9 cellular contexts compared by ENCODE assay signal in the genomic region with DNA sequence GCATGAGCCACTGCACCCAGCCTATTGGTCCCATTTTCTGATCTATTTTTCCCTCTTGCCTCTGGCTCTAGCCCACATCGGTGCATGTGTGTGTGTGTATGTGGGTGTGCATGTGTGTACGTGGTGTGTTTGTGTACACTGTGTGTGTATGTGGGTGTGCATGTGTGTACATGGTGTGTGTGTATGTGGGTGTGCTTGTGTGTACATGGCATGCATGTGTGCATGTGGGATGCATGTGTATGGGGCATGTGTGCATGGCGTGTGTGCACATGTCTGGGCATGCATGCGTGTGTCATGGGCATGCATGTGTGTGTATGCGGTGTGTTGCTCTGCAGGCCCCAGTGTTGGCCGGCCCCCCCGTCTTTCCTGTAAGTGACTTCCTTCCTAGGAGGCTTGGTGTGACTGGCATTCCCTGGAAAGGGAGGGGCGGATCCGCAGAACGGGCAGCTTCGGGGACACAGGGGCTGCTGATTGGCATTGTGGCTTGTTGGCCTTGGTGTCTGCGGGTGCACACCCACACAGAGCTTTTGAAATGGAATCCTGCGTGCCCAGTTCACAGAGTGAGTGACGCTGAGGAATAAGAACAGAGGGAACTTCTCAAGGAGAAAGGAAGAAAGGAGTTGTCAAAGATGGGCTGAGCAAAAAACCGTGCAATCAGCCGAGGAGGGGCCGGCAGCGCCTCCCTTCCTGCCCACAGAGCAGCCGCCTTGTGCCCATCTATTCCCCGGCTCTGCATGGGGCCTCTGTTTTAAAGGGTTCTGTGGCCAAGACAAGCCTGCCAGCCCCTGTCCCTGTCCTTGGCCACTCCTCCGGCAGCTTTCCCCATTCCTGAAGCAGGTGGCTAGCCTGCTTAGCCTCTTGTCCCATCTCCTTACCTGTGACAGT. TPM values are rescaled to one million over a fixed set of nuclear protein-coding genes. Genes with fewer than 3 reads are reported as not detected.
DNase-seq lines count a peak whose midpoint lies in the region; ATAC-seq and TF ChIP-seq lines count a peak whose summit lies in the region.
"Had no signal": no experiment of that assay in that cellular context is flagged by ENCODE, and none has a peak within 500 bp of the region (broad histone marks: within the 10 kb centered on the region; RNA-seq: fewer than 3 reads in every experiment).

No MANE protein-coding gene starts in this region.

- peak overlapping the region; percentile 42 for H3K4me3 Mint-ChIP-seq in CD8-positive, alpha-beta T cell
- H3K4me3 Mint-ChIP-seq in progenitor cell of endocrine pancreas (ENCODE audit: low read depth): peak overlapping the region; percentile 52

- POLR2A ChIA-PET in CD8-positive, alpha-beta T cell (lab: Charles Lee): interaction anchor here (0.8 to 2.6 kb wide), 2 partner anchors 8 to 68 kb away, joined by 3 to 10 read pairs; a partner anchor contains a TSS

- H3K4me1 ChIP-seq in CD8-positive, alpha-beta T cell (ENCODE audit: insufficient read depth, low read length): peaks cover 29% of the 10 kb centered on the region

- intact Hi-C loops in CD8-positive, alpha-beta T cell (cut with DNase I, micrococcal nuclease): loop anchor here in 1 of 2 experiments (5.0 to 10.0 kb wide), 2 partner anchors 190 to 752 kb away; a partner anchor contains a TSS

- H3K4me1 Mint-ChIP-seq in CD8-positive, alpha-beta T cell (ENCODE audit: low read depth): peaks cover 45% of the 10 kb centered on the region
- H3K4me1 Mint-ChIP-seq in progenitor cell of endocrine pancreas (ENCODE audit: low read depth): peaks cover 11% of the 10 kb centered on the region

- DNase-seq in CD8-positive, alpha-beta T cell: no peak
- DNase-seq in SW480 (ENCODE audit: low spot score): peak; percentile 35
- no peak for DNase-seq in epithelial cell of prostate (ENCODE audit: low read depth, low spot score)
- DNase-seq in progenitor cell of endocrine pancreas (ENCODE audit: low spot score, unreplicated experiment): no peak
- DNase-seq in SHP77 treated with DMSO at 0.1 percent for 48 hours (lab: John Stamatoyannopoulos, UW): no peak
- DNase-seq in islet precursor cell: no peak
- no peak for DNase-seq in cerebellar nuclear complex (lab: John Stamatoyannopoulos, UW)
- no peak for DNase-seq in SK-N-DZ (ENCODE audit: low spot score)

- CTCF ChIA-PET in CD8-positive, alpha-beta T cell (lab: Charles Lee): interaction anchor here (0.6 to 1.8 kb wide), 2 partner anchors 9 to 1771 kb away, joined by 3 to 5 read pairs; no protein-coding TSS in a partner anchor

- no peak for TF ChIP-seq CTCF in CD8-positive, alpha-beta T cell (IDR thresholded peaks at IDR 0.05)
- no peak for TF ChIP-seq CTCF in progenitor cell of endocrine pancreas (IDR thresholded peaks at IDR 0.05; ENCODE audit: unreplicated experiment)

- no peaks in the 10 kb centered on the region for H3K36me3 ChIP-seq in CD8-positive, alpha-beta T cell (ENCODE audit: insufficient read depth, low read length)

- H3K36me3 Mint-ChIP-seq in CD8-positive, alpha-beta T cell: peaks cover 10% of the 10 kb centered on the region
- no peaks in the 10 kb centered on the region for H3K36me3 Mint-ChIP-seq in progenitor cell of endocrine pancreas (ENCODE audit: insufficient read depth)

- no peaks in the 10 kb centered on the region for H3K27me3 Mint-ChIP-seq in CD8-positive, alpha-beta T cell (ENCODE audit: low read depth)
- H3K27me3 Mint-ChIP-seq in progenitor cell of endocrine pancreas: no peaks in the 10 kb centered on the region

- ATAC-seq in CD8-positive, alpha-beta T cell: no peak
- ATAC-seq: activated CD4-positive, CD25-positive, alpha-beta regulatory T cell treated with anti-CD3 and anti-CD28 coated beads, Interleukin-2, amount 50 U/mL, for 24 hours had no signal

- peak overlapping the region; percentile 25 for H3K27ac Mint-ChIP-seq in CD8-positive, alpha-beta T cell
- H3K27ac Mint-ChIP-seq in progenitor cell of endocrine pancreas: peak overlapping the region; percentile 67

- H3K9me3 Mint-ChIP-seq in CD8-positive, alpha-beta T cell: no peaks in the 10 kb centered on the region
- H3K9me3 Mint-ChIP-seq in progenitor cell of endocrine pancreas (ENCODE audit: low read depth): no peaks in the 10 kb centered on the region

- H3K9me3 ChIP-seq in CD8-positive, alpha-beta T cell (ENCODE audit: low read length): no peaks in the 10 kb centered on the region

- H3K27me3 ChIP-seq in CD8-positive, alpha-beta T cell (ENCODE audit: insufficient read depth, low read length): no peaks in the 10 kb centered on the region

- no peak overlapping the region for H3K27ac ChIP-seq in CD8-positive, alpha-beta T cell (ENCODE audit: low read depth, low read length)
- H3K27ac ChIP-seq in epithelial cell of prostate: peak overlapping the region; percentile 80

- H3K4me3 ChIP-seq in CD8-positive, alpha-beta T cell (ENCODE audit: low read depth, low read length): no peak overlapping the region

RNA-seq across cellular contexts. Expression of a gene that starts 8.0 kb away (rescaled TPM):
- total RNA-seq in CD8-positive, alpha-beta T cell: 10 to 100 TPM; 60.3 to 71.1 TPM
- 56.1 and 57.6 TPM in 2 replicates for total RNA-seq in progenitor cell of endocrine pancreas
- polyA plus RNA-seq in SK-N-DZ (2014; cell fraction: cytosol; rRNA removed): 43.8 and 48.7 TPM in 2 replicates
- polyA plus RNA-seq in SK-N-DZ (2014; cell fraction: nucleus; rRNA removed): 41.2 and 49.5 TPM in 2 replicates

RNA-seq across cellular contexts. Expression of a gene that starts 49.2 kb away (rescaled TPM):
- 1 to 10 TPM; 7.4 to 7.7 TPM for total RNA-seq in CD8-positive, alpha-beta T cell
- 42.0 and 42.6 TPM in 2 replicates for total RNA-seq in progenitor cell of endocrine pancreas
- polyA plus RNA-seq in SK-N-DZ (2014; cell fraction: cytosol; rRNA removed): 8.0 and 9.6 TPM in 2 replicates
- polyA plus RNA-seq in SK-N-DZ (2014; cell fraction: nucleus; rRNA removed): 7.8 and 9.3 TPM in 2 replicates
